Comparison of ENCODE assay signal across 26 cellular contexts in the genomic region with DNA sequence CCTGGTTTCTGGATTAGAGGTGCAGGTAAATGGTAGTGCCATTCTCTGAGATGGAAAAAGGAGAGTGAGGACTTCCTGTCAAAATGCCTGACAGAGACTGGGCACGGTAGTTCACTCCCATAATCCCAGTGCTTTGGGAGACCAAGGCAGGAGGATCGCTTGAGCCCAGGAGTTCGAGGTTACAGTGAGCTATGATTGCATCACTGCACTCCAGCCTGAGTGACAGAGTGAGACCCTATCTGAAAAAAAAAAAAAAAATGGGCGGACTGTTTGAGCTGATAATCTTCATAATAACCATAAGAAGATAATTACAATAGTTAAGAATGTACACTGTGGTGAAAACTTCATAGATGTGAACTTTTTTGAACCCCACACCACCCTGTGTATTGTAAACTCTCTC. TPM values are rescaled to one million over a fixed set of nuclear protein-coding genes. Genes with fewer than 3 reads are reported as not detected.
A peak's percentile ranks its signal among the peaks of the same experiment; 100 is the strongest.
DNase-seq lines count a peak whose midpoint lies in the region; ATAC-seq, FAIRE-seq and TF ChIP-seq lines count a peak whose summit lies in the region.
"Had no signal": no experiment of that assay in that cellular context is flagged by ENCODE, and none has a peak within 500 bp of the region (broad histone marks: within the 10 kb centered on the region; RNA-seq: fewer than 3 reads in every experiment).

No MANE protein-coding gene starts in this region.

- TF ChIP-seq RAD21 in SK-N-SH (IDR thresholded peaks at IDR 0.05; ENCODE audit: low read length) (no peak), K562 (CRISPR knock-in tag; conservative IDR thresholded peaks at IDR 0.05 in 1 of 2, IDR thresholded peaks at IDR 0.05 in 1 of 2) (no peak)

- no peak for TF ChIP-seq POLR2A in K562 (conservative IDR thresholded peaks at IDR 0.05)
- no peak for TF ChIP-seq POLR2A in gastroesophageal sphincter (IDR thresholded peaks at IDR 0.05)

- no peaks in the 10 kb centered on the region for H3K27me3 ChIP-seq in SK-N-SH (ENCODE audit: insufficient read depth)
- peaks cover 25 to 43% of the 10 kb centered on the region in 2 experiments; a peak in 4 of 5 replicates for H3K27me3 ChIP-seq in K562 (ENCODE audit: control insufficient read depth in 2 of 2, insufficient read depth in 2 of 2, low read length in 2 of 2)
- H3K27me3 ChIP-seq in neutrophil, result no peaks in the 10 kb centered on the region
- no peaks in the 10 kb centered on the region for H3K27me3 ChIP-seq in gastroesophageal sphincter
- H3K27me3 ChIP-seq: BE2C had no signal

- H3K4me3 ChIP-seq in SK-N-SH (ENCODE audit: low read depth in 2 of 2, low read length in 1 of 2), result peak overlapping the region in 1 of 2 experiments; percentile 12; a peak in 1 of 4 replicates
- H3K4me3 ChIP-seq in K562, result no peak overlapping the region
- H3K4me3 ChIP-seq in neutrophil (ENCODE audit: low read depth in 1 of 2, low read length in 1 of 2), result no peak overlapping the region
- H3K4me3 ChIP-seq in gastroesophageal sphincter, result no peak overlapping the region
- H3K4me3 ChIP-seq: PC-9 had no signal

- H3K4me2 ChIP-seq in SK-N-SH (peak overlapping the region; percentile 72), K562 (ENCODE audit: insufficient read depth, low read length) (no peak overlapping the region)
- H3K4me2 ChIP-seq: PC-9 had no signal

- POLR2A ChIA-PET in SK-N-SH (lab: Yijun Ruan, JAX), result interaction anchor here (0.5 kb wide), 1 partner anchor 1077 kb away, joined by 3 read pairs; no protein-coding TSS in a partner anchor
- POLR2A ChIA-PET in K562 (lab: Yijun Ruan, JAX), result interaction anchor here (0.6 to 1.4 kb wide), 2 partner anchors 15 to 236 kb away, joined by 3 to 4 read pairs; no protein-coding TSS in a partner anchor

- no peak for ATAC-seq in SK-N-SH treated with all-trans-retinoic acid at 6 μM for 48 hours
- ATAC-seq in K562, result no peak
- no peak for ATAC-seq in gastroesophageal sphincter
- ATAC-seq: HepG2 had no signal

- TF ChIP-seq EP300 in SK-N-SH (IDR thresholded peaks at IDR 0.05; ENCODE audit: borderline replicate concordance in 1 of 2, low read depth in 1 of 2, low read length in 1 of 2), result no peak
- no peak for TF ChIP-seq EP300 in K562 (IDR thresholded peaks at IDR 0.05; ENCODE audit: low read length)
- TF ChIP-seq EP300 in gastroesophageal sphincter (IDR thresholded peaks at IDR 0.05), result no peak

- H3K27ac ChIP-seq in SK-N-SH (ENCODE audit: low read depth in 2 of 2, low read length in 1 of 2), result peak overlapping the region; percentile 80 to 94
- H3K27ac ChIP-seq in K562 (ENCODE audit: extremely low read depth, low read depth, low read length), result no peak overlapping the region
- peak overlapping the region; percentile 70 for H3K27ac ChIP-seq in neutrophil
- peak overlapping the region in 1 of 4 donors; percentile 1 for H3K27ac ChIP-seq in gastroesophageal sphincter
- H3K27ac ChIP-seq: 22Rv1, PC-9 had no signal

- in situ Hi-C loops in K562 (cut with MboI), result no loop called here

- H3K4me1 ChIP-seq in SK-N-SH (ENCODE audit: control insufficient read depth in 1 of 2, insufficient read depth in 2 of 2, low read depth in 1 of 2, low read length in 1 of 2), result peaks cover 31 to 38% of the 10 kb centered on the region in 2 experiments
- no peaks in the 10 kb centered on the region for H3K4me1 ChIP-seq in K562 (replicated peaks in 1 of 2; ENCODE audit: control insufficient read depth in 2 of 2, insufficient read depth in 2 of 2, low read length in 2 of 2)
- H3K4me1 ChIP-seq in neutrophil (ENCODE audit: control insufficient read depth in 1 of 2, insufficient read depth in 1 of 2, low read depth in 1 of 2, low read length in 1 of 2), result peaks cover 72 to 73% of the 10 kb centered on the region in 2 experiments
- peaks cover 0 to 38% (median 18%) of the 10 kb centered on the region in 3 donors for H3K4me1 ChIP-seq in gastroesophageal sphincter
- H3K4me1 ChIP-seq: BE2C had no signal

- no peaks in the 10 kb centered on the region for H3K9me1 ChIP-seq in K562 (ENCODE audit: control insufficient read depth, insufficient read depth, low read length)

- H3K9me2 ChIP-seq in SK-N-SH, result no peaks in the 10 kb centered on the region

- TF ChIP-seq CTCF in SK-N-SH (IDR thresholded peaks at IDR 0.05), result no peak
- TF ChIP-seq CTCF in K562 (IDR thresholded peaks at IDR 0.05 in 2 of 3, conservative IDR thresholded peaks at IDR 0.05 in 1 of 3; ENCODE audit: insufficient read depth in 2 of 3, low read depth in 1 of 3, low read length in 3 of 3), result no peak
- no peak for TF ChIP-seq CTCF in neutrophil (IDR thresholded peaks at IDR 0.05)
- TF ChIP-seq CTCF in gastroesophageal sphincter (IDR thresholded peaks at IDR 0.05), result no peak

- intact Hi-C loops in K562 (cut with micrococcal nuclease), result no loop called here
- intact Hi-C loops in posterior vena cava (cut with DNase I), result no loop called here

- no TSS peak for BruUV-seq in K562 (replicated peaks; lab: Mats Ljungman, UMichigan)

- H3K9ac ChIP-seq in SK-N-SH, result peak overlapping the region; percentile 56
- no peak overlapping the region for H3K9ac ChIP-seq in K562 (ENCODE audit: insufficient read depth in 1 of 2, low read depth in 2 of 2, low read length in 2 of 2)

- peaks cover 79% of the 10 kb centered on the region for H3F3A ChIP-seq in SK-N-SH (replicated peaks; ENCODE audit: insufficient read depth)

- H4K20me1 ChIP-seq in SK-N-SH (ENCODE audit: insufficient read depth), result no peaks in the 10 kb centered on the region
- peaks cover 4% of the 10 kb centered on the region; the same call in 1 of the 2 replicates for H4K20me1 ChIP-seq in K562 (replicated peaks; ENCODE audit: control insufficient read depth, insufficient read depth, low read length)

- H3K9me3 ChIP-seq in SK-N-SH (no peaks in the 10 kb centered on the region), K562 (replicated peaks; ENCODE audit: control insufficient read depth, insufficient read depth, low read depth, low read length) (no peaks in the 10 kb centered on the region), neutrophil (no peaks in the 10 kb centered on the region), gastroesophageal sphincter (no peaks in the 10 kb centered on the region)
- H3K9me3 ChIP-seq: BE2C had no signal

- no peak for FAIRE-seq in K562 (lab: Jason Lieb, UNC)
- FAIRE-seq: GM12891, HepG2 had no signal

- H3K79me2 ChIP-seq in SK-N-SH (ENCODE audit: insufficient read depth) (peaks cover 71% of the 10 kb centered on the region), K562 (ENCODE audit: control insufficient read depth, insufficient read depth, low read length) (no peaks in the 10 kb centered on the region)

- no peak overlapping the region; the same call in 1 of the 2 replicates for H2AFZ ChIP-seq in SK-N-SH (ENCODE audit: low read depth)
- no peak overlapping the region for H2AFZ ChIP-seq in K562 (ENCODE audit: low read depth, low read length)
- H2AFZ ChIP-seq: PC-9 had no signal

- no peak for DNase-seq in SK-N-SH
- no peak for DNase-seq in K562 (ENCODE audit: extremely low read depth in 1 of 4, low spot score in 3 of 4)
- DNase-seq in central memory CD4-positive, alpha-beta T cell, result no peak
- no peak for DNase-seq in posterior vena cava (ENCODE audit: low spot score)
- DNase-seq in activated CD4-positive, alpha-beta T cell treated with anti-CD3 and anti-CD28 coated beads, Interleukin-2, amount 50 U/mL, for 4 hours, result no peak
- DNase-seq: BE2C; CD8-positive, alpha-beta memory T cell; DMS 273 treated with DMSO at 0.1 percent for 48 hours; DMS79; GF-D8; KBM-7; NCI-H1105 treated with DMSO at 0.1 percent for 48 hours; NCI-H146; NCI-H1930; NCI-H2107; NCI-H446; NCI-H524 treated with DMSO at 0.1 percent for 48 hours; NCI-H774; PC-9; SHP77 had no signal

- 50% methylated on average over 4 of the region's 4 CpGs for WGBS in SK-N-SH (ENCODE audit: low lambda C conversion rate)
- 0% methylated on average over 4 of the region's 4 CpGs for WGBS in K562 (ENCODE audit: insufficient coverage, low coverage, missing lambda C conversion rate)
- 81 to 92% methylated on average over 2 to 4 of the region's 4 CpGs for WGBS in gastroesophageal sphincter (ENCODE audit: low coverage in 1 of 2), 2 donors

- CTCF ChIA-PET in SK-N-SH (lab: Yijun Ruan, JAX), result interaction anchor here (0.7 to 2.6 kb wide), 10 partner anchors 10 to 532 kb away, joined by 3 to 17 read pairs (median 4); no protein-coding TSS in a partner anchor
- CTCF ChIA-PET in K562 (lab: Yijun Ruan, JAX; ENCODE audit: low intra/inter-chr PET ratio), result no interaction called here

- peaks cover 0 to 6% of the 10 kb centered on the region in 2 experiments for H3K36me3 ChIP-seq in SK-N-SH (replicated peaks in 1 of 2; ENCODE audit: control insufficient read depth in 1 of 2, insufficient read depth in 2 of 2, low read length in 1 of 2)
- H3K36me3 ChIP-seq in K562 (ENCODE audit: control insufficient read depth, insufficient read depth, low read length), result no peaks in the 10 kb centered on the region
- H3K36me3 ChIP-seq in neutrophil, result peaks cover 9% of the 10 kb centered on the region
- H3K36me3 ChIP-seq in gastroesophageal sphincter, result no peaks in the 10 kb centered on the region
- H3K36me3 ChIP-seq: BE2C had no signal

TF ChIP-seq in SK-N-SH treated with all-trans-retinoic acid at 6 μM for 48 hours, 23 proteins besides CTCF, POLR2A, EP300 and RAD21 (continues in another document):
- no peak for TF ChIP-seq ZNF70 (CRISPR knock-in tag; IDR thresholded peaks at IDR 0.05)

RNA-seq across cellular contexts. Expression of a gene that starts 44.2 kb away (rescaled TPM):
- polyA plus RNA-seq in SK-N-SH (2012; rRNA removed), result 6.2 and 7.7 TPM in 2 replicates
- polyA plus RNA-seq in SK-N-SH (2012; cell fraction: cytosol; rRNA removed), result 6.9 and 7.3 TPM in 2 replicates
- polyA plus RNA-seq in SK-N-SH (2012; cell fraction: nucleus; rRNA removed), result 3.6 and 7.6 TPM in 2 replicates
- total RNA-seq in K562 (2011; cell fraction: chromatin; rRNA removed; ENCODE audit: low replicate concordance), result not detected in 2 replicates
- not detected in 2 replicates for total RNA-seq in K562 (2011; cell fraction: nucleolus; rRNA removed)
- not detected in 2 replicates for total RNA-seq in K562 (2011; cell fraction: nucleoplasm; rRNA removed)
- total RNA-seq in K562 (2014; rRNA removed), result 0.04 and 0.05 TPM in 2 replicates
- total RNA-seq in K562 (2014; rRNA removed; fragmentation: Illumina TruSeq; extraction: Trizol), result 0.15 TPM in 1 of 2 replicates, not detected in the other
- 0.07 and 0.19 TPM in 2 replicates for total RNA-seq in K562 (2015; rRNA removed; fragmentation: Illumina TruSeq; extraction: Trizol)
- 0.04 TPM in 1 of 2 replicates, not detected in the other for total RNA-seq in K562 (2021)
- polyA plus RNA-seq in K562 (2011; rRNA removed), result 0.07 TPM in 1 of 2 replicates, not detected in the other
- 0.01 and 0.03 TPM in 2 replicates for polyA plus RNA-seq in K562 (2011; cell fraction: cytosol; rRNA removed)
- polyA plus RNA-seq in K562 (2011; cell fraction: nucleus; rRNA removed), result not detected in 2 replicates
- 0.05 and 0.25 TPM in 2 replicates for polyA plus RNA-seq in K562 (2012)
- 0.04 TPM in 1 of 2 replicates, not detected in the other for polyA plus RNA-seq in K562 (2014; fragmentation: Illumina TruSeq; extraction: Trizol)
- under 1 TPM; 0.03 to 0.13 TPM for polyA plus RNA-seq in K562 (2014; fragmentation: Nextera tagmentation; extraction: Ambion mirVana)
- 0.16 TPM in 1 of 2 replicates, not detected in the other for polyA plus RNA-seq in K562 (2014; rRNA removed)
- polyA minus RNA-seq in K562 (2011; rRNA and poly(A)+ RNA removed), result 0.18 TPM in 1 of 2 replicates, not detected in the other
- not detected in 2 replicates for polyA minus RNA-seq in K562 (2011; cell fraction: cytosol; rRNA and poly(A)+ RNA removed)
- polyA minus RNA-seq in K562 (2011; cell fraction: nucleus; rRNA and poly(A)+ RNA removed), result not detected in 2 replicates
- total RNA-seq in posterior vena cava, result 10 to 100 TPM in 1 of 2 donors, 1 to 10 TPM in 1; 5.5 to 11.4 TPM
- total RNA-seq in gastroesophageal sphincter, result 10 to 100 TPM in 1 of 4 donors, 1 to 10 TPM in 3; 1.6 to 14.4 (median 7.8) TPM
- total RNA-seq: HepG2 had no signal
- polyA plus RNA-seq: CD8-positive, alpha-beta memory T cell; HepG2 had no signal
